ENCODE assay signal across 1 cellular context in genomic region chr22:31872209-31872608, GRCh38.
TF ChIP-seq lines count a peak whose summit lies in the region.

No MANE protein-coding gene starts in this region.

TF ChIP-seq in Ishikawa, 13 proteins besides CTCF, POLR2A, EP300 and RAD21 (continued from another document):
- TF ChIP-seq CREB1 (IDR thresholded peaks at IDR 0.05; ENCODE audit: low read depth) (no peak), YY1 (IDR thresholded peaks at IDR 0.05; ENCODE audit: low read depth) (no peak), MAX (IDR thresholded peaks at IDR 0.05) (no peak)
